ENCODE assay signal across 2 cellular contexts in the genomic region with DNA sequence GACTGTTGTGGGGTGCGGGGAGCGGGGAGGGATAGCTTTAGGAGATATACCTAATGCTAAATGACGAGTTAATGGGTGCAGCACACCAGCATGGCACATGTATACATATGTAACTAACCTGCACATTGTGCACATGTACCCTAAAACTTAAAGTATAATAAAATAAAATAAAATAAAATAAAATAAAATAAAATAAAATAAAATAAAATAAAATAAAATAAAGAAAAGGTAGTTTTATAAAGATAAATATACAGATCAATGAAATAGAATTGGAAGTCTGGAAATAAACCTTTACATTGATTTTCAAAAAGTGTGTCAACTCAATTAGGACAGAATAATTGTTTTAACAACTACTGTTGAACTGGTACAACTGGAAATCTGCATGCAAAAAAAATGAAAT. TPM values are rescaled to one million over a fixed set of nuclear protein-coding genes. Genes with fewer than 3 reads are reported as not detected.
"Had no signal": no experiment of that assay in that cellular context is flagged by ENCODE, and none has a peak within 500 bp of the region (broad histone marks: within the 10 kb centered on the region; RNA-seq: fewer than 3 reads in every experiment).

No MANE protein-coding gene starts in this region.

RNA-seq across cellular contexts. Expression of a gene that starts 8.6 kb away (rescaled TPM):
- total RNA-seq: GM23248, HFFc6 had no signal
